Comparison of ENCODE assay signal across 11 cellular contexts in the genomic region with DNA sequence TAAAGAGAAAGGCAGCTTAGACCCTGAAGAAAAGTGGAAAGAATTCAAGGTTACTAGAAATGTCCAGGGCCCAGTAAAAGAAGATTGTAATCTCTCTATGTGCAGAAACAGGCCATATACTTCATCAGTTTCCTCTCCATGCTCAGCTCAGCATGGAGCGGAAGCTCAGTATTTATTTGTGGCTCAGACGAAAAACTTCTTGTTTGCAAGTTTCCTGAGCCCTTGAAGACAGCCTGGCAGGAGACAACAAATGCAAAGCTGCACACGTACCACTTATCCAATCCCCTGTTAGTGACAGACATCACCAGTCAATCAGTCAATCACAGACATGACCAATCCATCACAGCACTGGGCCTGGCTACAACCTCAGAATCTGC. TPM values are rescaled to one million over a fixed set of nuclear protein-coding genes. Genes with fewer than 3 reads are reported as not detected.
A peak's percentile ranks its signal among the peaks of the same experiment; 100 is the strongest.
DNase-seq lines count a peak whose midpoint lies in the region; ATAC-seq and TF ChIP-seq lines count a peak whose summit lies in the region.
"Had no signal": no experiment of that assay in that cellular context is flagged by ENCODE, and none has a peak within 500 bp of the region (broad histone marks: within the 10 kb centered on the region; RNA-seq: fewer than 3 reads in every experiment).

No MANE protein-coding gene starts in this region.

- H3K4me1 Mint-ChIP-seq in osteocyte (ENCODE audit: unreplicated experiment): peaks cover 20% of the 10 kb centered on the region
- peaks cover 4% of the 10 kb centered on the region for H3K4me1 Mint-ChIP-seq in activated CD4-positive, alpha-beta memory T cell treated with anti-CD3 and anti-CD28 coated beads for 36 hours (ENCODE audit: low read depth)

- TF ChIP-seq CTCF in A673 (conservative IDR thresholded peaks at IDR 0.05; ENCODE audit: low read depth, low read length) (no peak), Peyer's patch (IDR thresholded peaks at IDR 0.05) (no peak), esophagus muscularis mucosa (IDR thresholded peaks at IDR 0.05) (no peak), osteocyte (IDR thresholded peaks at IDR 0.05) (no peak)

- H3K79me1 ChIP-seq in mesendoderm (ENCODE audit: low read length): no peaks in the 10 kb centered on the region

- H3K4me3 ChIP-seq in A673 (ENCODE audit: low read depth, low read length, poor library complexity, severe bottlenecking) (no peak overlapping the region), Peyer's patch (no peak overlapping the region), esophagus muscularis mucosa (no peak overlapping the region), mesendoderm (ENCODE audit: low read length) (no peak overlapping the region)
- H3K4me3 ChIP-seq: ovary had no signal

- ATAC-seq in GM18873 (IDR thresholded peaks at IDR 0.05; ENCODE audit: low FRiP score, unreplicated experiment): no peak

- POLR2A ChIA-PET in A673 (lab: Charles Lee; ENCODE audit: low non-redundant PET): interaction anchor here (0.6 kb wide), 1 partner anchor 1236 kb away, joined by 8 read pairs; no protein-coding TSS in a partner anchor
- POLR2A ChIA-PET in activated CD4-positive, alpha-beta memory T cell treated with anti-CD3 and anti-CD28 coated beads for 36 hours (lab: Charles Lee): no interaction called here

- intact Hi-C loops in A673 (cut with micrococcal nuclease; ENCODE audit: unreplicated experiment): no loop called here
- intact Hi-C loops in esophagus muscularis mucosa (cut with DNase I): no loop called here
- intact Hi-C loops in activated CD4-positive, alpha-beta memory T cell treated with anti-CD3 and anti-CD28 coated beads for 36 hours (cut with micrococcal nuclease): no loop called here

- H3K4me1 ChIP-seq in A673 (ENCODE audit: insufficient read depth, low read length, poor library complexity, severe bottlenecking) (peaks cover 6% of the 10 kb centered on the region), Peyer's patch (no peaks in the 10 kb centered on the region), esophagus muscularis mucosa (peaks cover 27 to 44% (median 33%) of the 10 kb centered on the region in 4 donors), mesendoderm (ENCODE audit: control insufficient read depth, low read depth, low read length) (no peaks in the 10 kb centered on the region)

- H4K8ac ChIP-seq in mesendoderm (ENCODE audit: low read depth, low read length): no peak overlapping the region

- no peak overlapping the region for H3K9ac ChIP-seq in mesendoderm (ENCODE audit: low read length)

- no peak overlapping the region for H3K18ac ChIP-seq in mesendoderm (ENCODE audit: low read length)

- no peak overlapping the region for H2BK15ac ChIP-seq in mesendoderm (replicated peaks; ENCODE audit: low read depth)

- H2BK5ac ChIP-seq in mesendoderm (ENCODE audit: low read length): no peak overlapping the region

- no TSS peak for BruUV-seq in A673 (replicated peaks; lab: Mats Ljungman, UMichigan)

- no peak overlapping the region for H3K56ac ChIP-seq in mesendoderm (ENCODE audit: low read length)

- H3K4me2 ChIP-seq in mesendoderm (ENCODE audit: low read length): no peak overlapping the region

- H3K36me3 ChIP-seq in A673 (ENCODE audit: insufficient read depth, low read length, poor library complexity, severe bottlenecking): no peaks in the 10 kb centered on the region
- no peaks in the 10 kb centered on the region for H3K36me3 ChIP-seq in Peyer's patch
- H3K36me3 ChIP-seq in esophagus muscularis mucosa: no peaks in the 10 kb centered on the region
- no peaks in the 10 kb centered on the region for H3K36me3 ChIP-seq in mesendoderm (ENCODE audit: control insufficient read depth, insufficient read depth, low read length)
- H3K36me3 ChIP-seq: ovary had no signal

- TF ChIP-seq POLR2A in Peyer's patch (IDR thresholded peaks at IDR 0.05): no peak
- TF ChIP-seq POLR2A in esophagus muscularis mucosa (IDR thresholded peaks at IDR 0.05; ENCODE audit: low read depth): no peak

- 36% methylated on average over 3 of the region's 3 CpGs for WGBS in esophagus muscularis mucosa
- no CpG with 5 or more reads among the region's 3 CpGs for WGBS in mesendoderm (ENCODE audit: extremely low coverage, insufficient coverage, low lambda C conversion rate)

- H3K27ac Mint-ChIP-seq in osteocyte (ENCODE audit: unreplicated experiment): peak overlapping the region; percentile 94
- H3K27ac Mint-ChIP-seq in activated CD4-positive, alpha-beta memory T cell treated with anti-CD3 and anti-CD28 coated beads for 36 hours: no peak overlapping the region
- H3K27ac Mint-ChIP-seq: activated T-helper 1 cell treated with anti-CD3 and anti-CD28 coated beads, Interleukin-12 subunit alpha, Interleukin-12 subunit beta, Interleukin-2, Interleukin-4 antibody, amounts not matched to agents 30 ng/mL and 10 ng/mL and 1 ng/mL, durations not matched to agents 14 hours and 24 hours and 36 hours had no signal

- H4K5ac ChIP-seq in mesendoderm (ENCODE audit: low read length): no peak overlapping the region

- H3K9me3 Mint-ChIP-seq in osteocyte (ENCODE audit: unreplicated experiment): no peaks in the 10 kb centered on the region
- no peaks in the 10 kb centered on the region for H3K9me3 Mint-ChIP-seq in activated CD4-positive, alpha-beta memory T cell treated with anti-CD3 and anti-CD28 coated beads for 36 hours
- H3K9me3 Mint-ChIP-seq: activated T-helper 1 cell treated with anti-CD3 and anti-CD28 coated beads, Interleukin-12 subunit alpha, Interleukin-12 subunit beta, Interleukin-2, Interleukin-4 antibody, amounts not matched to agents 30 ng/mL and 10 ng/mL and 1 ng/mL, durations not matched to agents 14 hours and 24 hours and 36 hours had no signal

- H3K27me3 ChIP-seq in A673 (replicated peaks; ENCODE audit: insufficient read depth, low read depth, low read length, poor library complexity) (no peaks in the 10 kb centered on the region), Peyer's patch (no peaks in the 10 kb centered on the region), esophagus muscularis mucosa (no peaks in the 10 kb centered on the region), mesendoderm (ENCODE audit: insufficient read depth, low read length, poor library complexity) (no peaks in the 10 kb centered on the region)
- H3K27me3 ChIP-seq: ovary had no signal

- H3K79me2 ChIP-seq in mesendoderm (ENCODE audit: control insufficient read depth, insufficient read depth, low read length): no peaks in the 10 kb centered on the region

- peak; percentile 76 for DNase-seq in A673 (ENCODE audit: low spot score)
- no peak for DNase-seq in Peyer's patch
- no peak for DNase-seq in esophagus muscularis mucosa (ENCODE audit: extremely low spot score)
- DNase-seq in osteocyte (ENCODE audit: extremely low spot score, unreplicated experiment): no peak
- DNase-seq in NCI-H1048 (lab: John Stamatoyannopoulos, UW): no peak
- no peak for DNase-seq in activated CD4-positive, alpha-beta memory T cell treated with anti-CD3 and anti-CD28 coated beads for 36 hours
- no peak for DNase-seq in mesendoderm
- DNase-seq: effector memory CD4-positive, alpha-beta T cell had no signal

- no peaks in the 10 kb centered on the region for H3K36me3 Mint-ChIP-seq in osteocyte (ENCODE audit: unreplicated experiment)
- H3K36me3 Mint-ChIP-seq in activated CD4-positive, alpha-beta memory T cell treated with anti-CD3 and anti-CD28 coated beads for 36 hours: no peaks in the 10 kb centered on the region

- no peaks in the 10 kb centered on the region for H3K9me3 ChIP-seq in A673 (ENCODE audit: low read depth, low read length, poor library complexity, severe bottlenecking)
- H3K9me3 ChIP-seq in Peyer's patch: no peaks in the 10 kb centered on the region
- no peaks in the 10 kb centered on the region for H3K9me3 ChIP-seq in esophagus muscularis mucosa
- H3K9me3 ChIP-seq: ovary had no signal

- no peak overlapping the region for H3K23ac ChIP-seq in mesendoderm (ENCODE audit: low read length)

- H3K4me3 Mint-ChIP-seq in osteocyte (ENCODE audit: unreplicated experiment): no peak overlapping the region
- H3K4me3 Mint-ChIP-seq in activated CD4-positive, alpha-beta memory T cell treated with anti-CD3 and anti-CD28 coated beads for 36 hours: no peak overlapping the region
- H3K4me3 Mint-ChIP-seq: activated T-helper 1 cell treated with anti-CD3 and anti-CD28 coated beads, Interleukin-12 subunit alpha, Interleukin-12 subunit beta, Interleukin-2, Interleukin-4 antibody, amounts not matched to agents 30 ng/mL and 10 ng/mL and 1 ng/mL, durations not matched to agents 14 hours and 24 hours and 36 hours had no signal

- no peaks in the 10 kb centered on the region for H3K27me3 Mint-ChIP-seq in osteocyte (ENCODE audit: unreplicated experiment)
- H3K27me3 Mint-ChIP-seq in activated CD4-positive, alpha-beta memory T cell treated with anti-CD3 and anti-CD28 coated beads for 36 hours: no peaks in the 10 kb centered on the region

- H2BK120ac ChIP-seq in mesendoderm (ENCODE audit: low read depth, low read length): no peak overlapping the region

- H3K27ac ChIP-seq in A673 (ENCODE audit: low read depth, low read length, poor library complexity, severe bottlenecking) (peak overlapping the region; percentile 61), Peyer's patch (peak overlapping the region; percentile 25 to 67 (median 64)), esophagus muscularis mucosa (replicated peaks in 1 of 4) (peak overlapping the region; percentile 76 to 88 (median 78)), mesendoderm (ENCODE audit: low read depth, low read length) (no peak overlapping the region)

- no peak overlapping the region for H2AK5ac ChIP-seq in mesendoderm (ENCODE audit: low read length)

- TF ChIP-seq EP300 in esophagus muscularis mucosa (IDR thresholded peaks at IDR 0.05): no peak

- CTCF ChIA-PET in A673 (lab: Charles Lee): no interaction called here
- CTCF ChIA-PET in activated CD4-positive, alpha-beta memory T cell treated with anti-CD3 and anti-CD28 coated beads for 36 hours (lab: Charles Lee): no interaction called here

- no peak overlapping the region for H3K4ac ChIP-seq in mesendoderm (ENCODE audit: low read depth, low read length)

RNA-seq across cellular contexts. Expression of gene KLF2, which starts 8.1 kb away (rescaled TPM):
- total RNA-seq in A673 (2021) (1.9 and 2.1 TPM in 2 replicates), Peyer's patch (100 to 1,000 TPM in 1 of 4 donors, 10 to 100 TPM in 3; 12.1 to 129 (median 37.2) TPM), esophagus muscularis mucosa (10 to 100 TPM; 64.9 to 74.1 (median 68.5) TPM), osteocyte (41.4 and 55.5 TPM in 2 replicates)
- 1 to 10 TPM; 1.7 TPM for total RNA-seq in activated CD4-positive, alpha-beta memory T cell treated with anti-CD3 and anti-CD28 coated beads for 36 hours
- 0.87 TPM for polyA plus RNA-seq in mesendoderm (2013, experiment 1 of 2)
- 0.88 TPM for polyA plus RNA-seq in mesendoderm (2013, experiment 2 of 2)
